19 cellular contexts compared by ENCODE assay signal in the genomic region with DNA sequence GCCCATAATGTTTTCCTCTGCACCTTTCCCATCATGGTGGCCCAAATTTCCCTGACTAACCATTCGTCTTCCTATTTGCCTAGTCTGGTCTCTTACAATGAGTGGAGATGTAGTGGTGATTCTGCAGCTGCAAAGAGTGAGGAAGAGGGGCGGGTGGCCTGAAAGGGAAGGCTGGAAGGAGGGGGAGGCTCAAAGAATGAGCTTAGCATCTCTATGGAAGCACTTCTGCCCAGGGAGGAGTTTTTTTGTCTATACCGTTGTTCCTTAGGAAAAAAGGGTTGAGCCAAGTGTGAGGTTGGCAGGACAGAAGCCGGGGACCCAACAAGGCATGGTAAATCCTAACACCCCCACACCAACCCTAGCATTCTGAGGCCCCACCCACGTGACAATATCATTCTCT.
DNase-seq lines count a peak whose midpoint lies in the region; TF ChIP-seq lines count a peak whose summit lies in the region.
"Had no signal": no experiment of that assay in that cellular context is flagged by ENCODE, and none has a peak within 500 bp of the region (broad histone marks: within the 10 kb centered on the region; RNA-seq: fewer than 3 reads in every experiment).

No MANE protein-coding gene starts in this region.

- no peak overlapping the region for H4K91ac ChIP-seq in H9 (ENCODE audit: insufficient read length, low read depth, low read length)

- H2AFZ ChIP-seq in H9 (ENCODE audit: low read length), result no peak overlapping the region

- no peaks in the 10 kb centered on the region for H3K27me3 ChIP-seq in H9 (ENCODE audit: insufficient read depth, low read length)
- H3K27me3 ChIP-seq in NT2/D1 (ENCODE audit: insufficient read depth, insufficient read length), result no peaks in the 10 kb centered on the region
- H3K27me3 ChIP-seq: MG63, SJCRH30 had no signal

- no peak overlapping the region for H3K4me3 ChIP-seq in NT2/D1 (ENCODE audit: insufficient read length, low read depth)
- H3K4me3 ChIP-seq: MG63, SJCRH30 had no signal

- no peak overlapping the region for H3K18ac ChIP-seq in H9 (ENCODE audit: insufficient read length, low read depth, low read length)

- H3K79me2 ChIP-seq in H9 (ENCODE audit: insufficient read depth, low read length), result no peaks in the 10 kb centered on the region

- no peak overlapping the region for H2BK120ac ChIP-seq in H9 (ENCODE audit: low read depth, low read length, poor library complexity, severe bottlenecking)

- H3K9me3 ChIP-seq in H9 (ENCODE audit: control insufficient read depth, low read depth, low read length) (no peaks in the 10 kb centered on the region), NT2/D1 (ENCODE audit: insufficient read depth, low read length) (no peaks in the 10 kb centered on the region)
- H3K9me3 ChIP-seq: MG63, SJCRH30 had no signal

- H3K36me3 Mint-ChIP-seq in H9 (ENCODE audit: insufficient read depth in 1 of 3, low read depth in 3 of 3), result no peaks in the 10 kb centered on the region; a peak in 1 of 7 replicates
- H3K36me3 Mint-ChIP-seq: CD8-positive, alpha-beta memory T cell had no signal

- H3T11ph ChIP-seq in H9 (ENCODE audit: low read length), result no peak overlapping the region

- H3K27ac Mint-ChIP-seq in H9, result peak overlapping the region in 2 of 3 experiments; percentile 5 to 12; a peak in 2 of 7 replicates
- H3K27ac Mint-ChIP-seq: CD8-positive, alpha-beta memory T cell had no signal

- H3K27ac ChIP-seq in H9 (ENCODE audit: insufficient read length, low read depth, low read length), result no peak overlapping the region
- H3K27ac ChIP-seq: HL-60, SJCRH30 had no signal

- TF ChIP-seq CTCF in H9 (conservative IDR thresholded peaks at IDR 0.05), result no peak

- no peak overlapping the region for H3K4ac ChIP-seq in H9 (ENCODE audit: low read depth, low read length)

- H3K36me3 ChIP-seq in NT2/D1 (ENCODE audit: insufficient read depth, insufficient read length, low read length), result no peaks in the 10 kb centered on the region
- H3K36me3 ChIP-seq: MG63, SJCRH30 had no signal

- no peaks in the 10 kb centered on the region for H4K20me1 ChIP-seq in H9 (ENCODE audit: control insufficient read depth, insufficient read depth, insufficient read length)

- H3K9ac ChIP-seq in H9 (ENCODE audit: extremely low read depth, insufficient read length, low read length) (no peak overlapping the region), NT2/D1 (ENCODE audit: insufficient read length, low read depth) (no peak overlapping the region)

- H3K56ac ChIP-seq in H9 (ENCODE audit: insufficient read length, low read depth, low read length), result no peak overlapping the region

- H2BK20ac ChIP-seq in H9 (ENCODE audit: low read depth, low read length, poor library complexity, severe bottlenecking), result no peak overlapping the region

- H3K4me1 ChIP-seq in H9 (ENCODE audit: insufficient read depth, low read length), result peaks cover 12% of the 10 kb centered on the region
- peaks cover 3% of the 10 kb centered on the region for H3K4me1 ChIP-seq in NT2/D1 (ENCODE audit: insufficient read depth, insufficient read length)
- H3K4me1 ChIP-seq: SJCRH30 had no signal

- no peak overlapping the region for H2BK15ac ChIP-seq in H9 (ENCODE audit: low read depth, low read length)

- H3K14ac ChIP-seq in H9 (ENCODE audit: insufficient read depth, low read length), result no peak overlapping the region

- H2AK5ac ChIP-seq in H9 (ENCODE audit: insufficient read length, low read length), result no peak overlapping the region

- H3K79me1 ChIP-seq in H9 (ENCODE audit: insufficient read depth, low read depth, low read length, poor library complexity, severe bottlenecking), result no peaks in the 10 kb centered on the region

- no peak overlapping the region for H2BK5ac ChIP-seq in H9 (ENCODE audit: insufficient read length, low read length)

- H4K8ac ChIP-seq in H9 (replicated peaks; ENCODE audit: insufficient read length, low read depth, low read length), result no peak overlapping the region

- no peaks in the 10 kb centered on the region for H3K23me2 ChIP-seq in H9 (ENCODE audit: insufficient read length, low read depth, low read length, poor library complexity, severe bottlenecking)

- no peak overlapping the region for H3K23ac ChIP-seq in H9 (ENCODE audit: insufficient read length, low read depth, low read length)

- WGBS in H9 (ENCODE audit: extremely low coverage, insufficient read length, low lambda C conversion rate), result no CpG with 5 or more reads among the region's 5 CpGs

- H3K4me3 Mint-ChIP-seq in H9, result no peak overlapping the region
- H3K4me3 Mint-ChIP-seq: CD8-positive, alpha-beta memory T cell had no signal

- no peak overlapping the region for H2BK12ac ChIP-seq in H9 (ENCODE audit: insufficient read length, low read depth, low read length)

- H3K4me2 ChIP-seq in H9 (ENCODE audit: insufficient read depth, insufficient read length, low read length), result no peak overlapping the region

- H4K5ac ChIP-seq in H9 (ENCODE audit: insufficient read length, low read depth, low read length), result no peak overlapping the region

- H3K4me1 Mint-ChIP-seq in H9, result peaks cover 36 to 37% of the 10 kb centered on the region in 2 experiments
- H3K4me1 Mint-ChIP-seq: CD8-positive, alpha-beta memory T cell had no signal

- H3K27me3 Mint-ChIP-seq in H9 (ENCODE audit: low read depth), result no peaks in the 10 kb centered on the region
- H3K27me3 Mint-ChIP-seq: CD8-positive, alpha-beta memory T cell had no signal

- H3K9me3 Mint-ChIP-seq in H9, result no peaks in the 10 kb centered on the region; a peak in 3 of 5 replicates

- DNase-seq in ELF-1 (ENCODE audit: low read depth, low spot score) (peak; percentile 31), H9 (peak; percentile 32), NT2/D1 (ENCODE audit: low read depth, low spot score) (peak; percentile 25), iPS-NIHi7 (ENCODE audit: extremely low spot score) (peak; percentile 18), NCI-H187 (lab: John Stamatoyannopoulos, UW) (no peak)
- DNase-seq in stimulated activated CD4-positive, alpha-beta T cell treated with anti-CD3 and anti-CD28 coated beads, Interleukin-4, amount 100 ng/mL, for 1 hour, result no peak
- DNase-seq in activated CD4-positive, alpha-beta T cell treated with anti-CD3 and anti-CD28 coated beads for 4 hours, result no peak
- DNase-seq: ACHN; C1 segment of cervical spinal cord; CD8-positive, alpha-beta memory T cell; DMS79; IMR-90; Karpas-422; MG63; NCI-H1048; NCI-H1694; NCI-H446; SJCRH30 had no signal

Comparison
In these comparisons a context has a peak if more than half of its experiments do, and no peak if none do; other contexts are left out.
1. DNase-seq: peak in ELF-1 (single experiment), H9 (single experiment), NT2/D1 (single experiment) and iPS-NIHi7 (single experiment); none in NCI-H187 (0 of 2), stimulated activated CD4-positive, alpha-beta T cell treated with anti-CD3 and anti-CD28 coated beads, Interleukin-4, amount 100 ng/mL, for 1 hour (single experiment) and activated CD4-positive, alpha-beta T cell treated with anti-CD3 and anti-CD28 coated beads for 4 hours (0 of 2).